Comparison of ENCODE assay signal across 12 cellular contexts in the genomic region with DNA sequence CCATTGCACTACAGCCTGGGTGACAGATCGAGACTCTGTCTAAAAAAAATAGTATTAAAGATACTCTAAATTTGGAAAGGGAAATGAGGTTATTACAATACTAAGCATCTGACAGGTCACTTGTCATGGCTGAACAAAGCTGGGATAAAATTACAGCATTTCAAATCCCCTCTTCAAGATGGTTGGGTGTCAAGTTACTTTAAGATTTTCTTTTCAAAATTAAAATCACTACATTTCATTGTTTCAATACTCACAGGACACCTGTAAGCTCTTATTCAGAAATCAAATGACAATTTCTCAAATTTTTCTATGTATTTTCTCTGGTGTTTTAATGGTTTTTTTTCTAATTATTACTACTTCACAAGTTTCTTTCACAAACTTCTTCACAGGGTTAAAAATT. TPM values are rescaled to one million over a fixed set of nuclear protein-coding genes. Genes with fewer than 3 reads are reported as not detected.
DNase-seq lines count a peak whose midpoint lies in the region; ATAC-seq and TF ChIP-seq lines count a peak whose summit lies in the region.
"Had no signal": no experiment of that assay in that cellular context is flagged by ENCODE, and none has a peak within 500 bp of the region (broad histone marks: within the 10 kb centered on the region; RNA-seq: fewer than 3 reads in every experiment).

No MANE protein-coding gene starts in this region.

- H3K9me2 ChIP-seq in Loucy (replicated peaks; ENCODE audit: low read depth, low read length): no peaks in the 10 kb centered on the region

- peaks cover 17% of the 10 kb centered on the region for H3K36me3 ChIP-seq in Caco-2 (ENCODE audit: control insufficient read depth, insufficient read depth, low read length)
- peaks cover 85% of the 10 kb centered on the region for H3K36me3 ChIP-seq in Loucy (ENCODE audit: insufficient read depth, low read length)

- no peak overlapping the region for H2AFZ ChIP-seq in Loucy (ENCODE audit: low read length)

- no peaks in the 10 kb centered on the region for H3K27me3 Mint-ChIP-seq in Caco-2 (ENCODE audit: insufficient read depth, unreplicated experiment)
- H3K27me3 Mint-ChIP-seq in activated T-helper 2 cell treated with anti-CD3 and anti-CD28 coated beads, Interferon-gamma antibody, Interleukin-2, Interleukin-4, amounts not matched to agents 10 μg/mL and 5 μg/mL and 100 μg/mL, durations not matched to agents 14 hours and 24 hours and 36 hours (ENCODE audit: low read depth): no peaks in the 10 kb centered on the region
- H3K27me3 Mint-ChIP-seq in natural killer cell (ENCODE audit: low read depth in 2 of 2): no peaks in the 10 kb centered on the region

- H3K27me3 ChIP-seq in Caco-2 (replicated peaks; ENCODE audit: control insufficient read depth, insufficient read depth, low read length): no peaks in the 10 kb centered on the region
- no peaks in the 10 kb centered on the region for H3K27me3 ChIP-seq in Loucy (ENCODE audit: insufficient read depth, low read length, poor library complexity, severe bottlenecking)
- no peaks in the 10 kb centered on the region for H3K27me3 ChIP-seq in foreskin keratinocyte
- H3K27me3 ChIP-seq: ascending aorta, heart left ventricle had no signal

- peaks cover 80% of the 10 kb centered on the region for H3K79me2 ChIP-seq in Loucy (ENCODE audit: insufficient read depth, low read length)

- TF ChIP-seq CTCF in Caco-2 (IDR thresholded peaks at IDR 0.05; ENCODE audit: insufficient read depth in 1 of 2, low read depth in 1 of 2, low read length in 1 of 2, severe bottlenecking in 1 of 2, unreplicated experiment in 1 of 2): no peak
- TF ChIP-seq CTCF in Loucy (conservative IDR thresholded peaks at IDR 0.05; ENCODE audit: low read length): no peak
- TF ChIP-seq CTCF in natural killer cell (IDR thresholded peaks at IDR 0.05): no peak
- no peak for TF ChIP-seq CTCF in foreskin keratinocyte (conservative IDR thresholded peaks at IDR 0.05)

- H3K27ac Mint-ChIP-seq in Caco-2 (ENCODE audit: unreplicated experiment) (no peak overlapping the region), natural killer cell (peak overlapping the region; percentile 17 to 99)
- no peak overlapping the region for H3K27ac Mint-ChIP-seq in activated T-helper 2 cell treated with anti-CD3 and anti-CD28 coated beads, Interferon-gamma antibody, Interleukin-2, Interleukin-4, amounts not matched to agents 10 μg/mL and 5 μg/mL and 100 μg/mL, durations not matched to agents 14 hours and 24 hours and 36 hours

- no TSS peak for BruUV-seq in Caco-2 (replicated peaks; lab: Mats Ljungman, UMichigan)

- H3K4me1 Mint-ChIP-seq in Caco-2 (ENCODE audit: low read depth, unreplicated experiment): peaks cover 56% of the 10 kb centered on the region
- peaks cover 64% of the 10 kb centered on the region for H3K4me1 Mint-ChIP-seq in activated T-helper 2 cell treated with anti-CD3 and anti-CD28 coated beads, Interferon-gamma antibody, Interleukin-2, Interleukin-4, amounts not matched to agents 10 μg/mL and 5 μg/mL and 100 μg/mL, durations not matched to agents 14 hours and 24 hours and 36 hours (ENCODE audit: low read depth)
- peaks cover 47 to 58% of the 10 kb centered on the region in 2 donors for H3K4me1 Mint-ChIP-seq in natural killer cell

- no peak overlapping the region for H3K4me3 ChIP-seq in Caco-2 (ENCODE audit: low read depth, low read length)
- H3K4me3 ChIP-seq in Loucy (ENCODE audit: low read length, poor library complexity, severe bottlenecking): peak overlapping the region; percentile 92
- H3K4me3 ChIP-seq: ascending aorta, HAP-1, heart left ventricle, prostate gland had no signal

- H3K9me3 Mint-ChIP-seq in Caco-2 (ENCODE audit: unreplicated experiment) (no peaks in the 10 kb centered on the region), natural killer cell (no peaks in the 10 kb centered on the region)
- H3K9me3 Mint-ChIP-seq in activated T-helper 2 cell treated with anti-CD3 and anti-CD28 coated beads, Interferon-gamma antibody, Interleukin-2, Interleukin-4, amounts not matched to agents 10 μg/mL and 5 μg/mL and 100 μg/mL, durations not matched to agents 14 hours and 24 hours and 36 hours: no peaks in the 10 kb centered on the region

- POLR2A ChIA-PET in Caco-2 (lab: Charles Lee): no interaction called here

- H4K20me1 ChIP-seq in Loucy (ENCODE audit: insufficient read depth, low read length, poor library complexity, severe bottlenecking): peaks cover 95% of the 10 kb centered on the region

- H3K9me3 ChIP-seq in Caco-2 (no peaks in the 10 kb centered on the region), Loucy (ENCODE audit: insufficient read depth, low read depth, low read length) (no peaks in the 10 kb centered on the region)
- H3K9me3 ChIP-seq: ascending aorta, HAP-1, heart left ventricle, prostate gland had no signal

- CTCF ChIA-PET in Caco-2 (lab: Charles Lee): no interaction called here

- H3K36me3 Mint-ChIP-seq in Caco-2 (ENCODE audit: insufficient read depth, unreplicated experiment) (peaks cover 100% of the 10 kb centered on the region), natural killer cell (peaks cover 21% of the 10 kb centered on the region)
- peaks cover 95% of the 10 kb centered on the region for H3K36me3 Mint-ChIP-seq in activated T-helper 2 cell treated with anti-CD3 and anti-CD28 coated beads, Interferon-gamma antibody, Interleukin-2, Interleukin-4, amounts not matched to agents 10 μg/mL and 5 μg/mL and 100 μg/mL, durations not matched to agents 14 hours and 24 hours and 36 hours (ENCODE audit: low read depth)

- no peak for ATAC-seq in natural killer cell
- no peak for ATAC-seq in HG03196 (IDR thresholded peaks at IDR 0.05; ENCODE audit: unreplicated experiment)
- ATAC-seq in foreskin keratinocyte: no peak
- ATAC-seq: heart left ventricle had no signal

- no peak for DNase-seq in Caco-2
- DNase-seq in activated T-helper 2 cell treated with anti-CD3 and anti-CD28 coated beads, Interferon-gamma antibody, Interleukin-2, Interleukin-4, amounts not matched to agents 10 μg/mL and 5 μg/mL and 100 μg/mL, durations not matched to agents 14 hours and 24 hours and 36 hours (ENCODE audit: low spot score): no peak
- DNase-seq in natural killer cell: no peak
- DNase-seq in foreskin keratinocyte: no peak
- DNase-seq in NCI-H2081 (lab: John Stamatoyannopoulos, UW): no peak
- DNase-seq: heart left ventricle, NCI-H187 had no signal

- H3K27ac ChIP-seq in foreskin keratinocyte: no peak overlapping the region
- H3K27ac ChIP-seq: ascending aorta, heart left ventricle, prostate gland had no signal

- H3K4me1 ChIP-seq in Caco-2: peaks cover 51% of the 10 kb centered on the region
- H3K4me1 ChIP-seq in Loucy (ENCODE audit: insufficient read depth, low read length, poor library complexity, severe bottlenecking): peaks cover 62% of the 10 kb centered on the region
- peaks cover 26% of the 10 kb centered on the region for H3K4me1 ChIP-seq in foreskin keratinocyte

- peak overlapping the region; percentile 94 for H3K4me2 ChIP-seq in Loucy (ENCODE audit: low read depth, low read length, poor library complexity, severe bottlenecking)

- H3K4me3 Mint-ChIP-seq in Caco-2 (ENCODE audit: unreplicated experiment) (peak overlapping the region; percentile 89), natural killer cell (no peak overlapping the region)
- peak overlapping the region; percentile 47 for H3K4me3 Mint-ChIP-seq in activated T-helper 2 cell treated with anti-CD3 and anti-CD28 coated beads, Interferon-gamma antibody, Interleukin-2, Interleukin-4, amounts not matched to agents 10 μg/mL and 5 μg/mL and 100 μg/mL, durations not matched to agents 14 hours and 24 hours and 36 hours (ENCODE audit: low read depth)

- 0 out of 2 replicates have a peak, but pooled peaks cover 5% of the 10 kb centered on the region for H3F3A ChIP-seq in Loucy (ENCODE audit: low read depth)

- H3K9ac ChIP-seq in Loucy (ENCODE audit: low read depth, low read length, poor library complexity, severe bottlenecking): peak overlapping the region; percentile 95

- intact Hi-C loops in Caco-2 (cut with micrococcal nuclease; ENCODE audit: unreplicated experiment) (no loop called here), natural killer cell (cut with micrococcal nuclease) (no loop called here)
- intact Hi-C loops in activated T-helper 2 cell treated with anti-CD3 and anti-CD28 coated beads, Interferon-gamma antibody, Interleukin-2, Interleukin-4, amounts not matched to agents 10 μg/mL and 5 μg/mL and 100 μg/mL, durations not matched to agents 14 hours and 24 hours and 36 hours (cut with micrococcal nuclease): no loop called here

RNA-seq across cellular contexts. Expression of gene TAF1D, which starts 5.7 kb away (rescaled TPM):
- total RNA-seq in Caco-2 (2022) (354 and 376 TPM in 2 replicates), natural killer cell (100 to 1,000 TPM in 2 of 3 donors, 10 to 100 TPM in 1; 76.3 to 110 (median 109) TPM), foreskin keratinocyte (142 and 148 TPM in 2 replicates)
- total RNA-seq in activated T-helper 2 cell treated with anti-CD3 and anti-CD28 coated beads, Interferon-gamma antibody, Interleukin-2, Interleukin-4, amounts not matched to agents 10 μg/mL and 5 μg/mL and 100 μg/mL, durations not matched to agents 14 hours and 24 hours and 36 hours: 344 TPM in 2 replicates
- 115 and 131 TPM in 2 replicates for polyA plus RNA-seq in foreskin keratinocyte

RNA-seq across cellular contexts. Expression of gene C11orf54, which starts 5.8 kb away (rescaled TPM):
- 20.7 and 21.5 TPM in 2 replicates for total RNA-seq in Caco-2 (2022)
- total RNA-seq in activated T-helper 2 cell treated with anti-CD3 and anti-CD28 coated beads, Interferon-gamma antibody, Interleukin-2, Interleukin-4, amounts not matched to agents 10 μg/mL and 5 μg/mL and 100 μg/mL, durations not matched to agents 14 hours and 24 hours and 36 hours: 19.3 and 21.2 TPM in 2 replicates
- 10 to 100 TPM; 15.5 to 25.0 (median 22.7) TPM for total RNA-seq in natural killer cell
- 4.4 and 5.7 TPM in 2 replicates for total RNA-seq in foreskin keratinocyte
- polyA plus RNA-seq in foreskin keratinocyte: 2.7 and 3.0 TPM in 2 replicates

RNA-seq across cellular contexts. Expression of gene MED17, which starts 48.5 kb away (rescaled TPM):
- total RNA-seq in Caco-2 (2022) (54.0 and 63.5 TPM in 2 replicates), natural killer cell (10 to 100 TPM; 48.8 to 71.5 (median 66.4) TPM), foreskin keratinocyte (29.0 and 29.3 TPM in 2 replicates)
- 48.5 and 50.8 TPM in 2 replicates for total RNA-seq in activated T-helper 2 cell treated with anti-CD3 and anti-CD28 coated beads, Interferon-gamma antibody, Interleukin-2, Interleukin-4, amounts not matched to agents 10 μg/mL and 5 μg/mL and 100 μg/mL, durations not matched to agents 14 hours and 24 hours and 36 hours
- polyA plus RNA-seq in foreskin keratinocyte: 13.9 and 16.6 TPM in 2 replicates

Comparison
In these comparisons a context has a peak if more than half of its experiments do, and no peak if none do; other contexts are left out.
1. H3K27ac Mint-ChIP-seq: peak in natural killer cell (2 of 2); none in Caco-2 (single experiment) and activated T-helper 2 cell treated with anti-CD3 and anti-CD28 coated beads, Interferon-gamma antibody, Interleukin-2, Interleukin-4, amounts not matched to agents 10 μg/mL and 5 μg/mL and 100 μg/mL, durations not matched to agents 14 hours and 24 hours and 36 hours (single experiment).